11 cellular contexts compared by ENCODE assay signal in genomic region chr5:3602713-3603502, GRCh38. TPM values are rescaled to one million over a fixed set of nuclear protein-coding genes. Genes with fewer than 3 reads are reported as not detected.
DNase-seq lines count a peak whose midpoint lies in the region; ATAC-seq and TF ChIP-seq lines count a peak whose summit lies in the region.
"Had no signal": no experiment of that assay in that cellular context is flagged by ENCODE, and none has a peak within 500 bp of the region (broad histone marks: within the 10 kb centered on the region; RNA-seq: fewer than 3 reads in every experiment).

No MANE protein-coding gene starts in this region.

- no peak overlapping the region for H3K4me3 Mint-ChIP-seq in activated naive CD8-positive, alpha-beta T cell treated with anti-CD3 and anti-CD28 coated beads, Interleukin-2, amount 50 U/mL, for 24 hours
- H3K4me3 Mint-ChIP-seq in progenitor cell of endocrine pancreas (ENCODE audit: low read depth) = no peak overlapping the region

- POLR2A ChIA-PET in OCI-LY7 (lab: Charles Lee) = interaction anchor here (0.7 kb wide), 1 partner anchor 1620 kb away, joined by 3 read pairs; no protein-coding TSS in a partner anchor

- DNase-seq in Daoy (ENCODE audit: low read depth) (peak; percentile 77), left ventricle myocardium inferior (peak; percentile 45), progenitor cell of endocrine pancreas (ENCODE audit: low spot score, unreplicated experiment) (peak; percentile 57), OCI-LY7 (ENCODE audit: low spot score) (no peak), DMS114 treated with DMSO at 0.1 percent for 48 hours (lab: John Stamatoyannopoulos, UW; ENCODE audit: unreplicated experiment) (no peak)
- DNase-seq in activated naive CD8-positive, alpha-beta T cell treated with anti-CD3 and anti-CD28 coated beads, Interleukin-2, amount 50 U/mL, for 24 hours = no peak
- DNase-seq: KBM-7, PC-3 had no signal

- peaks cover 8% of the 10 kb centered on the region for H3K4me1 Mint-ChIP-seq in activated naive CD8-positive, alpha-beta T cell treated with anti-CD3 and anti-CD28 coated beads, Interleukin-2, amount 50 U/mL, for 24 hours
- H3K4me1 Mint-ChIP-seq in progenitor cell of endocrine pancreas (ENCODE audit: low read depth) = peaks cover 20% of the 10 kb centered on the region

- H3K27ac ChIP-seq in left ventricle myocardium inferior (replicated peaks) (no peak overlapping the region), OCI-LY7 (ENCODE audit: low read depth, low read length, poor library complexity, severe bottlenecking) (no peak overlapping the region)

- H3K27me3 Mint-ChIP-seq in activated naive CD8-positive, alpha-beta T cell treated with anti-CD3 and anti-CD28 coated beads, Interleukin-2, amount 50 U/mL, for 24 hours = peaks cover 83% of the 10 kb centered on the region
- peaks cover 94% of the 10 kb centered on the region for H3K27me3 Mint-ChIP-seq in progenitor cell of endocrine pancreas

- H3K27me3 ChIP-seq in left ventricle myocardium inferior (ENCODE audit: low read depth) = peaks cover 99% of the 10 kb centered on the region

- H4K20me1 ChIP-seq in OCI-LY7 (ENCODE audit: insufficient read depth, low read length) = no peaks in the 10 kb centered on the region

- H3K9me2 ChIP-seq in OCI-LY7 (ENCODE audit: insufficient read depth, low read length) = no peaks in the 10 kb centered on the region

- no peak overlapping the region for H2AFZ ChIP-seq in OCI-LY7 (ENCODE audit: low read length)

- H3K9me3 Mint-ChIP-seq in activated naive CD8-positive, alpha-beta T cell treated with anti-CD3 and anti-CD28 coated beads, Interleukin-2, amount 50 U/mL, for 24 hours = no peaks in the 10 kb centered on the region
- H3K9me3 Mint-ChIP-seq in progenitor cell of endocrine pancreas (ENCODE audit: low read depth) = no peaks in the 10 kb centered on the region

- H3K36me3 Mint-ChIP-seq in activated naive CD8-positive, alpha-beta T cell treated with anti-CD3 and anti-CD28 coated beads, Interleukin-2, amount 50 U/mL, for 24 hours (ENCODE audit: low read depth) = peaks cover 5% of the 10 kb centered on the region
- no peaks in the 10 kb centered on the region for H3K36me3 Mint-ChIP-seq in progenitor cell of endocrine pancreas (ENCODE audit: insufficient read depth)

- H3K4me3 ChIP-seq in left ventricle myocardium inferior (peak overlapping the region; percentile 51), OCI-LY7 (ENCODE audit: low read depth, low read length, poor library complexity, severe bottlenecking) (no peak overlapping the region)

- CTCF ChIA-PET in OCI-LY7 (lab: Charles Lee; ENCODE audit: unreplicated experiment) = no interaction called here

- intact Hi-C loops in left ventricle myocardium inferior (cut with micrococcal nuclease) (no loop called here), OCI-LY7 (cut with micrococcal nuclease; ENCODE audit: unreplicated experiment) (no loop called here)

- no peaks in the 10 kb centered on the region for H3K9me3 ChIP-seq in left ventricle myocardium inferior (replicated peaks)
- H3K9me3 ChIP-seq in OCI-LY7 (ENCODE audit: low read length) = no peaks in the 10 kb centered on the region

- H3K27ac Mint-ChIP-seq in activated naive CD8-positive, alpha-beta T cell treated with anti-CD3 and anti-CD28 coated beads, Interleukin-2, amount 50 U/mL, for 24 hours = no peak overlapping the region
- H3K27ac Mint-ChIP-seq in progenitor cell of endocrine pancreas = no peak overlapping the region

- TF ChIP-seq CTCF in left ventricle myocardium inferior (IDR thresholded peaks at IDR 0.05; ENCODE audit: borderline replicate concordance) = peak; percentile 73
- peak; percentile 79 for TF ChIP-seq CTCF in progenitor cell of endocrine pancreas (IDR thresholded peaks at IDR 0.05; ENCODE audit: unreplicated experiment)
- TF ChIP-seq CTCF in OCI-LY7 (conservative IDR thresholded peaks at IDR 0.05; ENCODE audit: low read length) = no peak

- H3K36me3 ChIP-seq in left ventricle myocardium inferior (no peaks in the 10 kb centered on the region), OCI-LY7 (ENCODE audit: insufficient read depth, low read length) (no peaks in the 10 kb centered on the region)

- H3K4me2 ChIP-seq in OCI-LY7 (ENCODE audit: low read length) = no peak overlapping the region

- H3K4me1 ChIP-seq in left ventricle myocardium inferior = peaks cover 39% of the 10 kb centered on the region
- no peaks in the 10 kb centered on the region for H3K4me1 ChIP-seq in OCI-LY7 (ENCODE audit: insufficient read depth, low read length, poor library complexity, severe bottlenecking)

- ATAC-seq in activated naive CD8-positive, alpha-beta T cell treated with anti-CD3 and anti-CD28 coated beads, Interleukin-2, amount 50 U/mL, for 24 hours = peak; percentile 16
- ATAC-seq in GM18520 (IDR thresholded peaks at IDR 0.05; ENCODE audit: unreplicated experiment) (no peak), GM19467 (IDR thresholded peaks at IDR 0.05; ENCODE audit: unreplicated experiment) (no peak)
- ATAC-seq: HCT116, PC-3 had no signal

- no peaks in the 10 kb centered on the region for H3K79me2 ChIP-seq in OCI-LY7 (ENCODE audit: insufficient read depth, low read depth, low read length)

- BruUV-seq in OCI-LY7 (replicated peaks; lab: Mats Ljungman, UMichigan) = no TSS peak

RNA-seq across cellular contexts. Expression of gene IRX1, which starts 7.3 kb away (rescaled TPM):
- 14.1 and 19.0 TPM in 2 replicates for total RNA-seq in Daoy (2014; rRNA removed; shearing (Covaris generic))
- 0.16 TPM for total RNA-seq in left ventricle myocardium inferior
- 2.4 and 2.6 TPM in 2 replicates for total RNA-seq in progenitor cell of endocrine pancreas
- total RNA-seq in OCI-LY7 (2014; rRNA removed; shearing (Covaris generic)) = not detected in 2 replicates
- total RNA-seq in OCI-LY7 (2022) = not detected in 2 replicates
- total RNA-seq: PC-3 had no signal

Comparison
In these comparisons a context has a peak if more than half of its experiments do, and no peak if none do; other contexts are left out.
1. DNase-seq: peak in Daoy (single experiment), left ventricle myocardium inferior (single experiment) and progenitor cell of endocrine pancreas (single experiment); none in activated naive CD8-positive, alpha-beta T cell treated with anti-CD3 and anti-CD28 coated beads, Interleukin-2, amount 50 U/mL, for 24 hours (single experiment), OCI-LY7 (single experiment) and DMS114 treated with DMSO at 0.1 percent for 48 hours (single experiment).